Comparison of ENCODE assay signal across 15 cellular contexts in the genomic region with DNA sequence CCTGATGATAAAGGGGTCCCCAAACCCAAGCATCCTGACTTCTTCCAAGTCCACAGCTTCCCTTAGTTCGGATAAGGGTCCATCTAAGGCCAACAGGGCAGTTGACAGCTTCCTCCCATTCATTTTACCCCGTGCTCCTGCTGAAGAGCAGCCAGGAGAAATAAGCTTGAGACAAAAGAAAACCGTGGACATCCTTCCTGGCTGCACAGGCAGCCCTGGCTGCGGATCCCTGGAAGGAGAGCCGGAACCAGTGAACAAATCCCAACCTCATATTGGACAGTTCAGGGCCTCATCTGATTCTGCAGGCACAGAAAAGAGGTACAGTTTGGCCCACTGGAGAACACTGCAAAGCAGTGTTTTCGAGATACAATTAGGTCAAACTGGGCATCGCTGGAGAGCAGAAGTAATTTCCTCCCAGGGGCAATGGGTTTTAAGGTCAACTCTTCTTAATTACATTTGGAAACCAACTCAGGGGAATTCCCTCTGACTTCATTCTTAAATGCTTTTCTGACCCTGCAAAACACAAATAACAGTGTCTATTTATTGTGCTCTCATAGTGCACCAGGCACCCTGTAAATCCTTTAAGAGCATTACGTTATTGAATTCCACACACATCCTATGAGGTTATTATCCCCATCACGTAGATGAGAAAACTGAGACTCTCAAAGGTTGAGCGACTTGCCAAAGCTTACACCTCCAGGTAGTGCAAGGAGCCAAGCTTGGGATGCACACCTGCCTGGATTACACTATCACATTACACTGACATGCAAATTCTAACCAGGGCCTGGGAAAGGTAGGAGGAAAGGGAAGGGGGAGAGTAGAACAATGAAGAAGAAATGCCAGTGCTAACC. TPM values are rescaled to one million over a fixed set of nuclear protein-coding genes. Genes with fewer than 3 reads are reported as not detected.
DNase-seq lines count a peak whose midpoint lies in the region; ATAC-seq and TF ChIP-seq lines count a peak whose summit lies in the region.
"Had no signal": no experiment of that assay in that cellular context is flagged by ENCODE, and none has a peak within 500 bp of the region (broad histone marks: within the 10 kb centered on the region; RNA-seq: fewer than 3 reads in every experiment).

No MANE protein-coding gene starts in this region.

- peaks cover 47% of the 10 kb centered on the region for H3K4me1 Mint-ChIP-seq in brain

- H3K36me3 ChIP-seq in vagina: no peaks in the 10 kb centered on the region

- no peaks in the 10 kb centered on the region for H3K27me3 ChIP-seq in vagina

- no peaks in the 10 kb centered on the region for H3K9me3 ChIP-seq in vagina

- H3K27ac ChIP-seq in vagina: peak overlapping the region; percentile 27

- intact Hi-C loops in Right ventricle myocardium inferior (cut with DNase I): no loop called here
- intact Hi-C loops in cardiac septum (cut with DNase I): no loop called here
- intact Hi-C loops in vagina (cut with DNase I): no loop called here

- no peaks in the 10 kb centered on the region for H3K27me3 Mint-ChIP-seq in brain
- H3K27me3 Mint-ChIP-seq: activated CD4-positive, alpha-beta T cell treated with anti-CD3 and anti-CD28 coated beads for 36 hours; type B pancreatic cell had no signal

- H3K4me1 ChIP-seq in vagina: peaks cover 32% of the 10 kb centered on the region

- H3K9me3 Mint-ChIP-seq in brain: no peaks in the 10 kb centered on the region

- ATAC-seq in Right ventricle myocardium inferior (peak; percentile 35), GM19023 (IDR thresholded peaks at IDR 0.05; ENCODE audit: unreplicated experiment) (no peak), GM19452 (IDR thresholded peaks at IDR 0.05; ENCODE audit: unreplicated experiment) (no peak)
- ATAC-seq: activated CD4-positive, alpha-beta T cell treated with anti-CD3 and anti-CD28 coated beads for 36 hours; Panc1 had no signal

- no peak overlapping the region for H3K4me3 Mint-ChIP-seq in brain
- H3K4me3 Mint-ChIP-seq: activated CD4-positive, alpha-beta T cell treated with anti-CD3 and anti-CD28 coated beads for 36 hours; activated naive CD8-positive, alpha-beta T cell treated with anti-CD3 and anti-CD28 coated beads, Interleukin-2, amount 10 ng/mL, durations not matched to agents 7 days and 5 days; type B pancreatic cell had no signal

- peaks cover 34% of the 10 kb centered on the region for H3K36me3 Mint-ChIP-seq in brain

- TF ChIP-seq CTCF in brain (conservative IDR thresholded peaks at IDR 0.05): no peak
- TF ChIP-seq CTCF in vagina (IDR thresholded peaks at IDR 0.05): no peak

- H3K27ac Mint-ChIP-seq in brain: peak overlapping the region in 3 of 5 experiments; percentile 36 to 74 (median 55)
- H3K27ac Mint-ChIP-seq: activated CD4-positive, alpha-beta T cell treated with anti-CD3 and anti-CD28 coated beads for 36 hours; activated naive CD8-positive, alpha-beta T cell treated with anti-CD3 and anti-CD28 coated beads, Interleukin-2, amount 10 ng/mL, durations not matched to agents 7 days and 5 days; type B pancreatic cell had no signal

- peak; percentile 3 for DNase-seq in Right ventricle myocardium inferior (ENCODE audit: missing footprints)
- DNase-seq in cardiac septum (ENCODE audit: low spot score): no peak
- peak; percentile 74 to 86 for DNase-seq in lung microvascular endothelial cell (ENCODE audit: low read depth in 2 of 2)
- DNase-seq in vagina (ENCODE audit: extremely low spot score in 2 of 2): no peak
- DNase-seq in activated naive CD4-positive, alpha-beta T cell (lab: John Stamatoyannopoulos, UW): no peak
- DNase-seq: activated CD4-positive, alpha-beta T cell treated with anti-CD3 and anti-CD28 coated beads for 36 hours; activated naive CD8-positive, alpha-beta T cell treated with anti-CD3 and anti-CD28 coated beads, Interleukin-2, amount 10 ng/mL, durations not matched to agents 7 days and 5 days; AML-193; effector CD4-positive, alpha-beta T cell; NCI-H187 had no signal

- TF ChIP-seq POLR2A in vagina (IDR thresholded peaks at IDR 0.05): no peak

- no peak overlapping the region for H3K4me3 ChIP-seq in vagina

RNA-seq across cellular contexts. Expression of a gene that starts 21.2 kb away (rescaled TPM):
- total RNA-seq in Right ventricle myocardium inferior (11.3 TPM), cardiac septum (97.1 TPM), lung microvascular endothelial cell (8.9 and 25.3 TPM in 2 replicates), vagina (4.9 TPM)
- polyA plus RNA-seq in brain (ENCODE audit: insufficient read depth, low read depth, low replicate concordance): 2.9 TPM

Comparison
In these comparisons a context has a peak if more than half of its experiments do, and no peak if none do; other contexts are left out.
1. DNase-seq: peak in Right ventricle myocardium inferior (single experiment) and lung microvascular endothelial cell (2 of 2); none in cardiac septum (single experiment), vagina (0 of 2) and activated naive CD4-positive, alpha-beta T cell (0 of 4).